Comparison of ENCODE assay signal across 9 cellular contexts in genomic region chr17:46791531-46791930, GRCh38. TPM values are rescaled to one million over a fixed set of nuclear protein-coding genes. Genes with fewer than 3 reads are reported as not detected.
"Had no signal": no experiment of that assay in that cellular context is flagged by ENCODE, and none has a peak within 500 bp of the region (broad histone marks: within the 10 kb centered on the region; RNA-seq: fewer than 3 reads in every experiment).

No MANE protein-coding gene starts in this region.

- H3K4me3 Mint-ChIP-seq: H9, IgD-negative memory B cell had no signal

- H3K4me3 ChIP-seq: GM23248 had no signal

- H3K27ac Mint-ChIP-seq: H9, IgD-negative memory B cell had no signal

- DNase-seq: GM23248, GOT3, H9, HCEC 1CT had no signal

- H2AFZ ChIP-seq: GM23248 had no signal

- ATAC-seq: HepG2 had no signal

- H3K27ac ChIP-seq: GM23248, HL-60 had no signal

- H3K9ac ChIP-seq: GM23248 had no signal

- FAIRE-seq: H54, HepG2 had no signal

RNA-seq across cellular contexts. Expression of gene WNT9B, which starts 59.9 kb away (rescaled TPM):
- total RNA-seq: GM23248, HepG2, HT1080 had no signal
- polyA plus RNA-seq: GM23248, HepG2, IgD-negative memory B cell had no signal
